In genomic region chrX:134807039-134807729, GRCh38 we compare ENCODE assay signal across 8 cellular contexts. TPM values are rescaled to one million over a fixed set of nuclear protein-coding genes. Genes with fewer than 3 reads are reported as not detected.
A peak's percentile ranks its signal among the peaks of the same experiment; 100 is the strongest.
DNase-seq lines count a peak whose midpoint lies in the region; ATAC-seq and TF ChIP-seq lines count a peak whose summit lies in the region.

No MANE protein-coding gene starts in this region.

- H3K4me1 ChIP-seq in mammary epithelial cell (ENCODE audit: insufficient read depth, low read length) (no peaks in the 10 kb centered on the region), iPS-20b (ENCODE audit: insufficient read depth, low read length) (peaks cover 17% of the 10 kb centered on the region; the same call in 1 of the 2 replicates)

- peak overlapping the region; percentile 89 for H2AFZ ChIP-seq in mammary epithelial cell (ENCODE audit: low read depth, low read length)

- H3K27me3 ChIP-seq in mammary epithelial cell (ENCODE audit: insufficient read depth, low read length) (no peaks in the 10 kb centered on the region), iPS-20b (ENCODE audit: insufficient read depth, low read length) (no peaks in the 10 kb centered on the region)

- 35% methylated on average over 17 of the region's 30 CpGs for WGBS in mammary epithelial cell (ENCODE audit: low coverage, missing lambda C conversion rate)

- H3K9ac ChIP-seq in mammary epithelial cell (ENCODE audit: insufficient read depth, low read length): peak overlapping the region; percentile 72
- H3K9ac ChIP-seq in iPS-20b (ENCODE audit: low read depth, low read length): peak overlapping the region; percentile 68

- peak overlapping the region; percentile 60 for H3K27ac ChIP-seq in VCaP
- H3K27ac ChIP-seq in mammary epithelial cell (ENCODE audit: insufficient read depth, low read depth, low read length): peak overlapping the region; percentile 40
- H3K27ac ChIP-seq in iPS-20b (ENCODE audit: low read length): peak overlapping the region; percentile 47
- H3K27ac ChIP-seq in skin epidermis: peak overlapping the region in 20 of 21 experiments; percentile 28 to 83 (median 79)

- no peaks in the 10 kb centered on the region for H3K36me3 ChIP-seq in mammary epithelial cell (ENCODE audit: insufficient read depth, low read length)
- H3K36me3 ChIP-seq in iPS-20b (ENCODE audit: insufficient read depth, low read depth, low read length): no peaks in the 10 kb centered on the region

- no peaks in the 10 kb centered on the region for H4K20me1 ChIP-seq in mammary epithelial cell (ENCODE audit: insufficient read depth, low read length)

- dilution Hi-C loops in mammary epithelial cell (cut with HindIII; ENCODE audit: low sequenced_read_pairs): no loop called here

- peak overlapping the region; percentile 73 for H3K4me2 ChIP-seq in mammary epithelial cell (ENCODE audit: insufficient read depth, low read depth, low read length)

- peak; percentile 81 for ATAC-seq in GM18873 (IDR thresholded peaks at IDR 0.05; ENCODE audit: low FRiP score, unreplicated experiment)
- ATAC-seq in HG03108 (IDR thresholded peaks at IDR 0.05; ENCODE audit: unreplicated experiment): peak; percentile 87

- CTCF ChIA-PET in AG04449 (lab: Yijun Ruan, JAX): interaction anchor here (1.2 kb wide), 1 partner anchor 14 kb away, joined by 4 read pairs; no protein-coding TSS in a partner anchor
- CTCF ChIA-PET in mammary epithelial cell (lab: Charles Lee; ENCODE audit: low non-redundant PET): no interaction called here

- TF ChIP-seq CTCF in AG04449 (IDR thresholded peaks at IDR 0.05; ENCODE audit: insufficient read depth, low read length, missing control alignments) (no peak), VCaP (conservative IDR thresholded peaks at IDR 0.05) (no peak), mammary epithelial cell (conservative IDR thresholded peaks at IDR 0.05 in 1 of 2, IDR thresholded peaks at IDR 0.05 in 1 of 2; ENCODE audit: extremely low read depth in 1 of 2, insufficient read depth in 1 of 2, low read depth in 1 of 2, low read length in 2 of 2) (no peak)

- DNase-seq in AG04449 (ENCODE audit: low read depth, low spot score): peak; percentile 42
- peak; percentile 89 for DNase-seq in NCI-H2171 treated with DMSO at 0.1 percent for 48 hours (lab: John Stamatoyannopoulos, UW)
- peak; percentile 75 for DNase-seq in mammary epithelial cell

- H3K4me3 ChIP-seq in AG04449 (ENCODE audit: low read depth, low read length): peak overlapping the region; percentile 68
- peak overlapping the region; percentile 55 to 64 (median 64) for H3K4me3 ChIP-seq in mammary epithelial cell (replicated peaks in 1 of 3; ENCODE audit: insufficient read depth in 1 of 3, low read depth in 2 of 3, low read length in 3 of 3)
- peak overlapping the region; percentile 82 for H3K4me3 ChIP-seq in iPS-20b (ENCODE audit: low read length)
- H3K4me3 ChIP-seq in skin epidermis: peak overlapping the region; percentile 40 to 62 (median 55)

- H3K9me3 ChIP-seq in mammary epithelial cell (replicated peaks; ENCODE audit: insufficient read depth, low read length) (no peaks in the 10 kb centered on the region), iPS-20b (ENCODE audit: insufficient read depth, low read depth, low read length) (no peaks in the 10 kb centered on the region)

- H3K79me2 ChIP-seq in mammary epithelial cell (ENCODE audit: insufficient read depth, low read length): no peaks in the 10 kb centered on the region

- intact Hi-C loops in mammary epithelial cell (cut with micrococcal nuclease): no loop called here

- TSS peak; percentile 69 for BruUV-seq in mammary epithelial cell (replicated peaks; lab: Mats Ljungman, UMichigan)

- POLR2A ChIA-PET in AG04449 (lab: Yijun Ruan, JAX): interaction anchor here (0.5 to 1.0 kb wide), 2 partner anchors 12 to 110 kb away, joined by 3 to 5 read pairs; no protein-coding TSS in a partner anchor

- in situ Hi-C loops in mammary epithelial cell (cut with MboI; ENCODE audit: low sequenced_read_pairs in 2 of 2): no loop called here

RNA-seq across cellular contexts. Expression of gene PABIR2, which starts 10.2 kb away (rescaled TPM):
- total RNA-seq in mammary epithelial cell: 10 to 100 TPM in 1 of 2 donors, 1 to 10 TPM in 1; 6.8 to 23.9 TPM
- polyA plus RNA-seq in mammary epithelial cell: 14.0 TPM
- 26.0 TPM for polyA minus RNA-seq in mammary epithelial cell

Comparison
In these comparisons a context has a peak if more than half of its experiments do, and no peak if none do; other contexts are left out.
1. Peak in every context shown above with its lines: DNase-seq, ATAC-seq, H3K4me3 ChIP-seq and H3K27ac ChIP-seq.